In the genomic region with DNA sequence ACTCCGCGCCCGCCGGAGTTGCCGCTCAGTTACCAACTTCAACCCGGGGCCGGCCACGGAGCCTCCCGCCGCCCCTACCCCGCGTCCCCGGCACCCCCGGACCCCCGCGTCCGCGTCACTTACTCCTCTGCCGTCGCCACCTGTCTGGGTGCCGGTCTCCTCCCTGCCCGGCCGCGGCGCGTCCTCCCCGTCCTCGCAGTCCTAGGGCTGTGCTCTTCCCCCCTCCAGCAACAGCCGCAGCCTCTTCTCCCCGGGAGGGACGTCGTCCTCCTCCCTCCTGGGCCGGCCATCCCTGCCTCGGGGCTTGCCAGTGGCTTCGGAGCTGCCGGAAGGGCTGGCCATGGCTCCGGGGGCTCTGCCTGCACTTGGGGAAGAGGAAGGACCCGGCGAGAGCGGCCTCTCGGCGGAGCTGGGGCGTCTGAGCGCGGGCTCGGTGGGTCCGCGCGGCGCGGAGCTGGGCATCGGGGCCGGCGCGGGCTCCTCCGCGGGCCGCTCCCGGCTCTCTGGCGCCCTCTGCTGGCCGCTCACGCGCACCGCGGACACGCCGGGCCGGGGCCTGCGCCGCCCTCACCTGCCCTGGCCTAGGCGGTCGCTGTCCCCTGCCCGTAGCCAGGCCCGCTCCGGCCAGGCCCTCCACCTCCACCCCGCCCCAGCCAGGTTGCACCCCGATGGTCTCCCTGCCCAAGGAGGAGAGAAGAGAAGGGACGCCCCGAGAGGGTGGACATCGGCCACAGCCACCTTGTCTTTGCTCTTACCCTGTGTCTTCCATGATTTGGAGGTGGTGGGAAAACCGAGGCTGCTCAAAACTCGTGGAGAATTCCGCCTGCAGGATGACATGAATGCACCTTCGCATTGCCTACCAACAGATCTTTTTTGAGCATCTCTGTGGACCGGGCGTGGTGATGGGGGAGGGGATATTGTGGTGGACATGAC, we compare ENCODE assay signal across 8 cellular contexts. TPM values are rescaled to one million over a fixed set of nuclear protein-coding genes. Genes with fewer than 3 reads are reported as not detected.
DNase-seq lines count a peak whose midpoint lies in the region; ATAC-seq and TF ChIP-seq lines count a peak whose summit lies in the region.
"Not testable (repeated sequence)": the region's sequence is repeated elsewhere in the genome, so short reads cannot be mapped to it uniquely, and the experiment has no call there.

No MANE protein-coding gene starts in this region.

- peak overlapping the region; percentile 84 for H3K4me2 ChIP-seq in smooth muscle cell

- peak overlapping the region; percentile 56 for H3K4me3 ChIP-seq in endodermal cell (ENCODE audit: low read length)
- H3K4me3 ChIP-seq in left lung: peak overlapping the region; percentile 22 to 48
- peak overlapping the region; percentile 56 for H3K4me3 ChIP-seq in smooth muscle cell
- H3K4me3 ChIP-seq in upper lobe of right lung: peak overlapping the region; percentile 53

- intact Hi-C loops in left lung (cut with DNase I); upper lobe of right lung (cut with DNase I): not testable (repeated sequence)

- peak; percentile 80 for TF ChIP-seq CTCF in endodermal cell (conservative IDR thresholded peaks at IDR 0.05)
- TF ChIP-seq CTCF in left lung (IDR thresholded peaks at IDR 0.05): peak; percentile 66 to 82
- peak; percentile 51 for TF ChIP-seq CTCF in smooth muscle cell (IDR thresholded peaks at IDR 0.05; ENCODE audit: borderline replicate concordance, insufficient read depth, poor library complexity, severe bottlenecking)
- peak; percentile 51 for TF ChIP-seq CTCF in upper lobe of right lung (IDR thresholded peaks at IDR 0.05)

- not testable (repeated sequence) for H4K20me1 ChIP-seq in smooth muscle cell (ENCODE audit: low read depth)

- H3K27me3 Mint-ChIP-seq in endodermal cell (ENCODE audit: insufficient read depth): peaks cover 60% of the 10 kb centered on the region

- H3K9me3 ChIP-seq in endodermal cell (ENCODE audit: control insufficient read depth, low read length); left lung; smooth muscle cell (replicated peaks; ENCODE audit: low read depth); upper lobe of right lung: not testable (repeated sequence)

- H3K36me3 ChIP-seq in endodermal cell (ENCODE audit: control insufficient read depth, insufficient read depth, low read length); left lung; smooth muscle cell (ENCODE audit: low read depth); upper lobe of right lung: not testable (repeated sequence)

- H3F3A ChIP-seq in smooth muscle cell (ENCODE audit: low read depth): not testable (repeated sequence)

- not testable (repeated sequence) for H3K79me2 ChIP-seq in smooth muscle cell (ENCODE audit: low read depth)

- H3K27me3 ChIP-seq in endodermal cell (ENCODE audit: control insufficient read depth, insufficient read depth, low read length, poor library complexity, severe bottlenecking); upper lobe of right lung: not testable (repeated sequence)
- H3K27me3 ChIP-seq in left lung (peaks cover 0 to 33% of the 10 kb centered on the region in 2 donors), smooth muscle cell (ENCODE audit: low read depth) (peaks cover 30% of the 10 kb centered on the region)

- DNase-seq in ELF-1 (ENCODE audit: low read depth, low spot score): peak; percentile 79
- DNase-seq in M059J (ENCODE audit: low read depth): peak; percentile 29
- peak; percentile 21 for DNase-seq in SKM-1 treated with dmso at 0.1 percent for 144 hours (lab: John Stamatoyannopoulos, UW; ENCODE audit: unreplicated experiment)
- peak; percentile 63 for DNase-seq in activated T-helper 1 cell treated with Interleukin-2 at 50 U/mL for 16 hours (ENCODE audit: low read depth)
- DNase-seq in endodermal cell: peak; percentile 90
- DNase-seq in left lung: peak; percentile 50 to 96
- peak; percentile 17 for DNase-seq in smooth muscle cell (lab: John Stamatoyannopoulos, UW; ENCODE audit: unreplicated experiment)
- DNase-seq in upper lobe of right lung: peak; percentile 83

- not testable (repeated sequence) for H3K4me1 Mint-ChIP-seq in endodermal cell

- not testable (repeated sequence) for H3K9me3 Mint-ChIP-seq in endodermal cell

- H3K4me1 ChIP-seq in endodermal cell (ENCODE audit: control insufficient read depth, insufficient read depth, low read length); left lung; smooth muscle cell (ENCODE audit: low read depth); upper lobe of right lung: not testable (repeated sequence)

- H2AFZ ChIP-seq in smooth muscle cell (ENCODE audit: low read depth): peak overlapping the region; percentile 65

- peak overlapping the region; percentile 47 for H3K4me3 Mint-ChIP-seq in endodermal cell

- WGBS in endodermal cell (ENCODE audit: insufficient coverage in 1 of 2, insufficient read length in 1 of 2), 2 experiments: 6 to 57% methylated on average over 3 to 74 of the region's 86 CpGs
- WGBS in smooth muscle cell (ENCODE audit: low lambda C conversion rate): 11% methylated on average over 47 of the region's 86 CpGs

- not testable (repeated sequence) for H3K27ac Mint-ChIP-seq in endodermal cell

- H3K27ac ChIP-seq in endodermal cell (ENCODE audit: low read depth, low read length); left lung; smooth muscle cell (ENCODE audit: low read depth); upper lobe of right lung: not testable (repeated sequence)

- H3K36me3 Mint-ChIP-seq in endodermal cell (ENCODE audit: low read depth): not testable (repeated sequence)

- ATAC-seq in left lung (peak; percentile 61), upper lobe of right lung (peak; percentile 68)

- not testable (repeated sequence) for H3K9ac ChIP-seq in endodermal cell (ENCODE audit: extremely low read depth, low read length, poor library complexity, severe bottlenecking); smooth muscle cell (ENCODE audit: low read depth)

RNA-seq across cellular contexts. Expression of gene TRH, which starts 28.4 kb away (rescaled TPM):
- total RNA-seq in M059J (2014; rRNA removed; shearing (Covaris generic)): not detected in 2 replicates
- total RNA-seq in endodermal cell (under 1 TPM; 0.22 to 0.29 TPM), left lung (not detected), smooth muscle cell (not detected in 2 replicates), upper lobe of right lung (not detected)
- 2.7 TPM for polyA plus RNA-seq in endodermal cell (2013, experiment 1 of 2)
- polyA plus RNA-seq in endodermal cell (2013, experiment 2 of 2): 2.5 TPM
- polyA plus RNA-seq in smooth muscle cell: not detected in 2 replicates

Comparison
In these comparisons a context has a peak if more than half of its experiments do, and no peak if none do; other contexts are left out.
1. DNase-seq: peak in every context shown above with its lines; median percentile 90 in endodermal cell; 83 in upper lobe of right lung; 79 in ELF-1; 73 in left lung; 63 in activated T-helper 1 cell treated with Interleukin-2 at 50 U/mL for 16 hours; 29 in M059J; 21 in SKM-1 treated with dmso at 0.1 percent for 144 hours; 17 in smooth muscle cell.